12 cellular contexts compared by ENCODE assay signal in the genomic region with DNA sequence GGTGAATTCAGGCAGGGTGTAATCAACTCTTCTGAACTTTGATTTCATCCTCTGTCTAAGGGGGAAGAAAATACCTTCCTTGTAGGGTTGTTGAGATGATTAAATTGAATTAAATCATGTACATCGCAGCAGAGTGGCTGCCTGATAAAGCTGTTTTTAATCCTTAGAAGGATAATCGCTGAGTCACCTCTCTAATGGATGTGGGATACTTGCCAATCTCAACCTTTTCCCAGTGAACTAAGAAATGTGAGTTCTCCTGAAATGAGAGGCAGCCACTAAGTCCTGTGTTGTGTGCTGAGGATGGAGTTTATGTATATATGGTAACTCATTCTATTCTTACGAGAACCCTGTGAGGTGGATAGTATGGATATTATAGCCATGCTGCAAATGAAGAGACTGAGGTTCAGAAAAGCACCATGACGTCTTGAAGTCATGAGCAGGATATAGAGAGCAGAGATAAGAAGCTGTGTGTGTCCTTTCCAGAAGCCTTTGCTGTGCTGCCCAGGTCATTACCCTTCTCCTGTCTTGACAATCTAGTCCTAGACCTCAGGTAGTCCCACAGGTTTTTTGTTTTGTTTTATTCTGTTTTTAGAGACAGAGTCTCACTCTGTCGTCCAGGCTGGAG.
A peak's percentile ranks its signal among the peaks of the same experiment; 100 is the strongest.
DNase-seq lines count a peak whose midpoint lies in the region; ATAC-seq and FAIRE-seq lines count a peak whose summit lies in the region.
"Had no signal": no experiment of that assay in that cellular context is flagged by ENCODE, and none has a peak within 500 bp of the region (broad histone marks: within the 10 kb centered on the region; RNA-seq: fewer than 3 reads in every experiment).

No MANE protein-coding gene starts in this region.

- POLR2A ChIA-PET in activated CD4-positive, alpha-beta memory T cell treated with anti-CD3 and anti-CD28 coated beads for 36 hours (lab: Charles Lee) = no interaction called here

- H3K36me3 Mint-ChIP-seq in activated CD4-positive, alpha-beta memory T cell treated with anti-CD3 and anti-CD28 coated beads for 36 hours = no peaks in the 10 kb centered on the region
- H3K36me3 Mint-ChIP-seq: brain had no signal

- no peaks in the 10 kb centered on the region for H3K36me3 ChIP-seq in adipocyte (ENCODE audit: control insufficient read depth, insufficient read depth, low read length, severe bottlenecking)
- H3K36me3 ChIP-seq: HAP-1 had no signal

- intact Hi-C loops in activated CD4-positive, alpha-beta memory T cell treated with anti-CD3 and anti-CD28 coated beads for 36 hours (cut with micrococcal nuclease) = loop anchor here (5.0 kb wide), 2 partner anchors 47 to 527 kb away; no protein-coding TSS in a partner anchor

- H3K9me3 Mint-ChIP-seq in activated CD4-positive, alpha-beta memory T cell treated with anti-CD3 and anti-CD28 coated beads for 36 hours = peaks cover 6% of the 10 kb centered on the region
- H3K9me3 Mint-ChIP-seq: activated CD4-positive, alpha-beta T cell treated with anti-CD3 and anti-CD28 coated beads, Interleukin-2, amount 10 ng/mL, durations not matched to agents 24 days and 14 days; brain had no signal

- H3K27me3 ChIP-seq in adipocyte (replicated peaks; ENCODE audit: control insufficient read depth, insufficient read depth, low read length) = no peaks in the 10 kb centered on the region

- H3K27ac Mint-ChIP-seq in activated CD4-positive, alpha-beta memory T cell treated with anti-CD3 and anti-CD28 coated beads for 36 hours = no peak overlapping the region
- H3K27ac Mint-ChIP-seq: activated CD4-positive, alpha-beta T cell treated with anti-CD3 and anti-CD28 coated beads, Interleukin-2, amount 10 ng/mL, durations not matched to agents 24 days and 14 days had no signal

- no peak overlapping the region for H3K4me3 Mint-ChIP-seq in activated CD4-positive, alpha-beta memory T cell treated with anti-CD3 and anti-CD28 coated beads for 36 hours
- H3K4me3 Mint-ChIP-seq: activated CD4-positive, alpha-beta T cell treated with anti-CD3 and anti-CD28 coated beads, Interleukin-2, amount 10 ng/mL, durations not matched to agents 24 days and 14 days; brain had no signal

- FAIRE-seq in urothelium cell line (lab: Jason Lieb, UNC) = no peak
- FAIRE-seq: A204.1 had no signal

- CTCF ChIA-PET in activated CD4-positive, alpha-beta memory T cell treated with anti-CD3 and anti-CD28 coated beads for 36 hours (lab: Charles Lee) = interaction anchor here (0.5 to 7.7 kb wide), 22 partner anchors 12 to 247 kb away, joined by 3 to 247 read pairs (median 8); a partner anchor contains a TSS

- H3K9me3 ChIP-seq in adipocyte (ENCODE audit: control insufficient read depth, low read length) = no peaks in the 10 kb centered on the region
- H3K9me3 ChIP-seq: HAP-1 had no signal

- no peak overlapping the region for H3K4me3 ChIP-seq in adipocyte (ENCODE audit: low read length)
- H3K4me3 ChIP-seq: HAP-1 had no signal

- ATAC-seq in HG02870 (IDR thresholded peaks at IDR 0.05; ENCODE audit: unreplicated experiment) = no peak

- H3K27me3 Mint-ChIP-seq in activated CD4-positive, alpha-beta memory T cell treated with anti-CD3 and anti-CD28 coated beads for 36 hours = peaks cover 2% of the 10 kb centered on the region
- H3K27me3 Mint-ChIP-seq: activated CD4-positive, alpha-beta T cell treated with anti-CD3 and anti-CD28 coated beads, Interleukin-2, amount 10 ng/mL, durations not matched to agents 24 days and 14 days had no signal

- peaks cover 36% of the 10 kb centered on the region for H3K4me1 ChIP-seq in adipocyte (ENCODE audit: control insufficient read depth, insufficient read depth, low read length)
- H3K4me1 ChIP-seq: HAP-1 had no signal

- peak overlapping the region; percentile 66 for H3K9ac ChIP-seq in adipocyte (ENCODE audit: low read length)

- no peaks in the 10 kb centered on the region for H3K4me1 Mint-ChIP-seq in activated CD4-positive, alpha-beta memory T cell treated with anti-CD3 and anti-CD28 coated beads for 36 hours (ENCODE audit: low read depth)

- peak; percentile 8 for DNase-seq in NCI-H1105 treated with DMSO at 0.1 percent for 48 hours (lab: John Stamatoyannopoulos, UW)
- no peak for DNase-seq in NCI-H1105 (lab: John Stamatoyannopoulos, UW)
- DNase-seq in adipocyte (ENCODE audit: low read depth) = peak; percentile 61
- peak; percentile 63 for DNase-seq in iris pigment epithelial cell (ENCODE audit: low read depth)
- DNase-seq in urothelium cell line (ENCODE audit: low spot score) = peak; percentile 38
- no peak for DNase-seq in NCI-H1417 treated with DMSO at 0.1 percent for 48 hours (lab: John Stamatoyannopoulos, UW)
- no peak for DNase-seq in activated CD4-positive, alpha-beta memory T cell treated with anti-CD3 and anti-CD28 coated beads for 36 hours
- DNase-seq: activated CD4-positive, alpha-beta T cell treated with anti-CD3 and anti-CD28 coated beads, Interleukin-2, amount 10 ng/mL, durations not matched to agents 24 days and 14 days had no signal

Comparison
In these comparisons a context has a peak if more than half of its experiments do, and no peak if none do; other contexts are left out.
1. DNase-seq: peak in NCI-H1105 treated with DMSO at 0.1 percent for 48 hours (single experiment), adipocyte (single experiment), iris pigment epithelial cell (single experiment) and urothelium cell line (single experiment); none in NCI-H1105 (single experiment), NCI-H1417 treated with DMSO at 0.1 percent for 48 hours (single experiment) and activated CD4-positive, alpha-beta memory T cell treated with anti-CD3 and anti-CD28 coated beads for 36 hours (single experiment).